In genomic region chr19:2271516-2272103, GRCh38 we compare ENCODE assay signal across 8 cellular contexts. TPM values are rescaled to one million over a fixed set of nuclear protein-coding genes. Genes with fewer than 3 reads are reported as not detected.
A peak's percentile ranks its signal among the peaks of the same experiment; 100 is the strongest.
DNase-seq lines count a peak whose midpoint lies in the region; ATAC-seq, FAIRE-seq and TF ChIP-seq lines count a peak whose summit lies in the region.

No MANE protein-coding gene starts in this region.

- H3K9me3 ChIP-seq in BLaER1 (no peaks in the 10 kb centered on the region), kidney (ENCODE audit: control insufficient read depth in 1 of 2, low read length in 2 of 2) (no peaks in the 10 kb centered on the region), testis (no peaks in the 10 kb centered on the region)

- H3K27ac ChIP-seq in BLaER1 (peak overlapping the region; percentile 99), KMS-11 (peak overlapping the region; percentile 38; the same call in 1 of the 2 replicates), kidney (ENCODE audit: low read depth in 2 of 2, low read length in 2 of 2) (peak overlapping the region; percentile 83 to 98), testis (peak overlapping the region; percentile 99)

- peak overlapping the region; percentile 99 for H3K4me3 ChIP-seq in BLaER1
- no peak overlapping the region for H3K4me3 ChIP-seq in KMS-11 (IDR thresholded peaks at IDR 0.05; ENCODE audit: insufficient read depth, low read depth, low read length)
- H3K4me3 ChIP-seq in kidney (ENCODE audit: low read length in 2 of 2), result peak overlapping the region; percentile 53 to 90
- H3K4me3 ChIP-seq in testis, result peak overlapping the region; percentile 80 to 100

- FAIRE-seq in kidney (lab: Jason Lieb, UNC), result no peak

- no peak for TF ChIP-seq CTCF in KMS-11 (conservative IDR thresholded peaks at IDR 0.05; ENCODE audit: low read depth, low read length)
- TF ChIP-seq CTCF in kidney (IDR thresholded peaks at IDR 0.05; ENCODE audit: borderline replicate concordance, extremely low read depth, insufficient read depth), result no peak
- TF ChIP-seq CTCF in testis (IDR thresholded peaks at IDR 0.05), result no peak

- peaks cover 39% of the 10 kb centered on the region for H3K36me3 ChIP-seq in BLaER1
- peaks cover 3% of the 10 kb centered on the region; the same call in 1 of the 2 replicates for H3K36me3 ChIP-seq in KMS-11 (ENCODE audit: insufficient read depth)
- peaks cover 0 to 14% of the 10 kb centered on the region in 2 donors for H3K36me3 ChIP-seq in kidney (ENCODE audit: control insufficient read depth in 1 of 2, insufficient read depth in 2 of 2, low read length in 2 of 2)
- H3K36me3 ChIP-seq in testis (ENCODE audit: low read depth, missing control alignments), result no peaks in the 10 kb centered on the region

- peaks cover 75% of the 10 kb centered on the region for H3K4me1 ChIP-seq in BLaER1
- peaks cover 16% of the 10 kb centered on the region for H3K4me1 ChIP-seq in KMS-11 (ENCODE audit: low read depth, poor library complexity, severe bottlenecking)
- peaks cover 4 to 22% of the 10 kb centered on the region in 2 donors for H3K4me1 ChIP-seq in kidney (ENCODE audit: control insufficient read depth in 1 of 2, insufficient read depth in 1 of 2, low read depth in 1 of 2, low read length in 2 of 2)
- peaks cover 51% of the 10 kb centered on the region for H3K4me1 ChIP-seq in testis

- intact Hi-C loops in kidney (cut with DNase I) (no loop called here), testis (cut with DNase I; ENCODE audit: low total_unique reads) (loop anchor here (5.0 to 10.0 kb wide), 3 partner anchors 39 to 123 kb away; partner anchors contain the start of gene AP3D1)

- H3K27me3 ChIP-seq in BLaER1 (no peaks in the 10 kb centered on the region), KMS-11 (ENCODE audit: insufficient read depth, low read depth) (no peaks in the 10 kb centered on the region), testis (no peaks in the 10 kb centered on the region)

- H3K79me2 ChIP-seq in KMS-11 (ENCODE audit: insufficient read depth, low read depth), result peaks cover 49% of the 10 kb centered on the region

- no peak overlapping the region for H2AFZ ChIP-seq in KMS-11 (ENCODE audit: low read depth)

- no peak for ATAC-seq in GM21529 (IDR thresholded peaks at IDR 0.05; ENCODE audit: unreplicated experiment)
- no peak for ATAC-seq in GM21360 (IDR thresholded peaks at IDR 0.05; ENCODE audit: unreplicated experiment)

- peak overlapping the region; percentile 99 for H3K4me2 ChIP-seq in BLaER1
- peak overlapping the region; percentile 68 for H3K4me2 ChIP-seq in KMS-11

- peaks cover 73% of the 10 kb centered on the region for H4K20me1 ChIP-seq in BLaER1
- H4K20me1 ChIP-seq in KMS-11 (ENCODE audit: insufficient read depth), result peaks cover 12% of the 10 kb centered on the region; the same call in 1 of the 2 replicates

- DNase-seq in amniotic stem cell (lab: John Stamatoyannopoulos, UW), result peak; percentile 43
- DNase-seq in kidney, result peak; percentile 82
- DNase-seq in testis, result no peak
- no peak for DNase-seq in central memory CD4-positive, alpha-beta T cell

- 13 to 21% methylated on average over 25 to 27 of the region's 27 CpGs for WGBS in testis, 2 donors

- H3K9ac ChIP-seq in BLaER1 (peak overlapping the region; percentile 99), KMS-11 (peak overlapping the region; percentile 88; the same call in 1 of the 2 replicates), kidney (ENCODE audit: low read length in 2 of 2) (peak overlapping the region; percentile 52 to 86)

- no peak for TF ChIP-seq POLR2A in testis (IDR thresholded peaks at IDR 0.05)

RNA-seq across cellular contexts. Expression of gene PEAK3, which starts 10.4 kb away (rescaled TPM):
- total RNA-seq in kidney (2.1 TPM), testis (under 1 TPM; 0.37 to 0.55 TPM)
- polyA plus RNA-seq in kidney (ENCODE audit: insufficient read depth, low read depth, low replicate concordance) (not detected), testis (ENCODE audit: insufficient read depth, low read depth, low replicate concordance) (0.16 TPM)

RNA-seq across cellular contexts. Expression of gene JSRP1, which starts 15.4 kb away (rescaled TPM):
- 5.0 TPM for total RNA-seq in kidney
- 0.37 TPM for polyA plus RNA-seq in kidney (ENCODE audit: insufficient read depth, low read depth, low replicate concordance)
- 1 to 10 TPM; 2.2 to 2.6 TPM for total RNA-seq in testis
- 4.6 TPM for polyA plus RNA-seq in testis (ENCODE audit: insufficient read depth, low read depth, low replicate concordance)

RNA-seq across cellular contexts. Expression of gene AMH, which starts 22.5 kb away (rescaled TPM):
- total RNA-seq in kidney (1.0 TPM), testis (100 to 1,000 TPM; 180 to 268 TPM)
- polyA plus RNA-seq in kidney (ENCODE audit: insufficient read depth, low read depth, low replicate concordance) (0.60 TPM), testis (ENCODE audit: insufficient read depth, low read depth, low replicate concordance) (50.8 TPM)

RNA-seq across cellular contexts. Expression of gene SF3A2, which starts 35.0 kb away (rescaled TPM):
- 64.1 TPM for total RNA-seq in kidney
- polyA plus RNA-seq in kidney (ENCODE audit: insufficient read depth, low read depth, low replicate concordance), result 25.7 TPM
- 100 to 1,000 TPM; 102 to 122 TPM for total RNA-seq in testis
- 117 TPM for polyA plus RNA-seq in testis (ENCODE audit: insufficient read depth, low read depth, low replicate concordance)

RNA-seq across cellular contexts. Expression of gene PLEKHJ1, which starts 35.5 kb away (rescaled TPM):
- total RNA-seq in kidney (59.7 TPM), testis (100 to 1,000 TPM; 126 to 153 TPM)
- polyA plus RNA-seq in kidney (ENCODE audit: insufficient read depth, low read depth, low replicate concordance) (156 TPM), testis (ENCODE audit: insufficient read depth, low read depth, low replicate concordance) (111 TPM)

Comparison
In these comparisons a context has a peak if more than half of its experiments do, and no peak if none do; other contexts are left out.
1. H3K27ac ChIP-seq: peak in every context shown above with its lines; median percentile 99 in BLaER1; 99 in testis; 90 in kidney; 38 in KMS-11.
2. DNase-seq: peak in amniotic stem cell (single experiment) and kidney (single experiment); none in testis (single experiment) and central memory CD4-positive, alpha-beta T cell (single experiment).
3. RNA of gene AMH, which starts 22.5 kb away (total RNA-seq): 180 to 268 TPM in testis; 1.0 TPM in kidney (single experiment); every median in the first group is over 10 times any median in the second.
4. Peak in every context shown above with its lines, with median percentiles within 50 percentile points of each other: H3K9ac ChIP-seq.